In genomic region chr10:49600781-49601400, GRCh38 we compare ENCODE assay signal across 18 cellular contexts. TPM values are rescaled to one million over a fixed set of nuclear protein-coding genes. Genes with fewer than 3 reads are reported as not detected.
DNase-seq lines count a peak whose midpoint lies in the region; ATAC-seq and TF ChIP-seq lines count a peak whose summit lies in the region.
"Had no signal": no experiment of that assay in that cellular context is flagged by ENCODE, and none has a peak within 500 bp of the region (broad histone marks: within the 10 kb centered on the region; RNA-seq: fewer than 3 reads in every experiment).

No MANE protein-coding gene starts in this region.

- H3K9me3 ChIP-seq in psoas muscle, result no peaks in the 10 kb centered on the region

- peaks cover 4% of the 10 kb centered on the region for H3K4me1 Mint-ChIP-seq in osteocyte (ENCODE audit: unreplicated experiment)

- no peak overlapping the region for H3K27ac Mint-ChIP-seq in osteocyte (ENCODE audit: unreplicated experiment)

- intact Hi-C loops in psoas muscle (cut with DNase I), result no loop called here

- H3K27ac ChIP-seq in psoas muscle, result no peak overlapping the region
- H3K27ac ChIP-seq: HL-60 had no signal

- peaks cover 0 to 38% (median 3%) of the 10 kb centered on the region in 3 donors for H3K27me3 ChIP-seq in psoas muscle (ENCODE audit: insufficient read depth in 3 of 3, low read length in 2 of 3)

- H3K9me3 Mint-ChIP-seq in osteocyte (ENCODE audit: unreplicated experiment), result no peaks in the 10 kb centered on the region

- in situ Hi-C loops in Caki2 (cut with HindIII; ENCODE audit: low pct_unique_long_range_greater_than_20kb, low sequenced_read_pairs) (no loop called here), GM13976 (cut with MboI; ENCODE audit: low sequenced_read_pairs, unreplicated experiment) (no loop called here)

- TF ChIP-seq CTCF in GM13976 (IDR thresholded peaks at IDR 0.05; ENCODE audit: borderline replicate concordance, control extremely low read depth, extremely low read depth, insufficient read depth, missing control alignments) (no peak), osteocyte (IDR thresholded peaks at IDR 0.05) (no peak), psoas muscle (IDR thresholded peaks at IDR 0.05) (no peak)

- no peaks in the 10 kb centered on the region for H3K36me3 Mint-ChIP-seq in osteocyte (ENCODE audit: unreplicated experiment)

- peaks cover 24% of the 10 kb centered on the region for H3K27me3 Mint-ChIP-seq in osteocyte (ENCODE audit: unreplicated experiment)

- H3K36me3 ChIP-seq in psoas muscle (ENCODE audit: insufficient read depth in 1 of 2, low read depth in 1 of 2), result no peaks in the 10 kb centered on the region

- no peak overlapping the region for H3K4me3 Mint-ChIP-seq in osteocyte (ENCODE audit: unreplicated experiment)

- peak; percentile 19 for DNase-seq in Caki2 (ENCODE audit: low read depth)
- DNase-seq in GM13976 (ENCODE audit: low spot score), result peak; percentile 8
- DNase-seq in amniotic epithelial cell (ENCODE audit: low read depth), result peak; percentile 10
- peak; percentile 48 for DNase-seq in osteocyte (ENCODE audit: extremely low spot score, unreplicated experiment)
- no peak for DNase-seq in psoas muscle
- DNase-seq in OCI-M2 (lab: John Stamatoyannopoulos, UW; ENCODE audit: unreplicated experiment), result no peak
- DNase-seq: C1 segment of cervical spinal cord, DMS153, NCI-H1092, NCI-H1694 treated with DMSO at 0.1 percent for 48 hours, NCI-H748 treated with DMSO at 0.1 percent for 48 hours, SHP77 had no signal

- H3K4me1 ChIP-seq in psoas muscle, result no peaks in the 10 kb centered on the region

- no peak overlapping the region for H3K4me3 ChIP-seq in psoas muscle
- H3K4me3 ChIP-seq: K562 had no signal

- ATAC-seq in GM21737 (IDR thresholded peaks at IDR 0.05; ENCODE audit: unreplicated experiment), result no peak
- no peak for ATAC-seq in psoas muscle
- no peak for ATAC-seq in HG02623 (IDR thresholded peaks at IDR 0.05; ENCODE audit: unreplicated experiment)
- ATAC-seq: K562 had no signal

- WGBS in psoas muscle, 3 donors, result 73 to 76% (median 75%) methylated on average over 4 of the region's 4 CpGs

RNA-seq across cellular contexts. Expression of gene SLC18A3, which starts 9.2 kb away (rescaled TPM):
- total RNA-seq in Caki2 (2014; rRNA removed; shearing (Covaris generic); ENCODE audit: low replicate concordance), result not detected in 2 replicates
- total RNA-seq in osteocyte, result 0.32 and 0.34 TPM in 2 replicates
- total RNA-seq in psoas muscle, result not detected
- polyA plus RNA-seq in psoas muscle, result not detected
- total RNA-seq: G401, K562 had no signal
- polyA plus RNA-seq: AG04450, K562 had no signal

RNA-seq across cellular contexts. Expression of gene CHAT, which starts 12.9 kb away (rescaled TPM):
- total RNA-seq in Caki2 (2014; rRNA removed; shearing (Covaris generic); ENCODE audit: low replicate concordance), result not detected in 2 replicates
- not detected in 2 replicates for total RNA-seq in osteocyte
- total RNA-seq in psoas muscle, result not detected
- not detected for polyA plus RNA-seq in psoas muscle
- total RNA-seq: G401, K562 had no signal
- polyA plus RNA-seq: AG04450, K562 had no signal

Comparison
In these comparisons a context has a peak if more than half of its experiments do, and no peak if none do; other contexts are left out.
1. DNase-seq: peak in Caki2 (single experiment), GM13976 (single experiment), amniotic epithelial cell (single experiment) and osteocyte (single experiment); none in psoas muscle (0 of 2) and OCI-M2 (single experiment).